Comparison of ENCODE assay signal across 8 cellular contexts in genomic region chr13:112892759-112893569, GRCh38.
DNase-seq lines count a peak whose midpoint lies in the region; ATAC-seq and TF ChIP-seq lines count a peak whose summit lies in the region.

No MANE protein-coding gene starts in this region.

- H3K4me1 ChIP-seq in ES-I3 (ENCODE audit: insufficient read depth, low read length): peaks cover 28% of the 10 kb centered on the region
- peaks cover 38% of the 10 kb centered on the region for H3K4me1 ChIP-seq in HUES48 (ENCODE audit: control insufficient read depth, insufficient read depth, low read length)
- H3K4me1 ChIP-seq in body of pancreas: peaks cover 33% of the 10 kb centered on the region
- H3K4me1 ChIP-seq in testis: peaks cover 6% of the 10 kb centered on the region

- no peaks in the 10 kb centered on the region for H3K36me3 Mint-ChIP-seq in natural killer cell

- ATAC-seq in body of pancreas (peak; percentile 54), natural killer cell (no peak)

- H3K27ac Mint-ChIP-seq in natural killer cell: no peak overlapping the region

- no peak for TF ChIP-seq CTCF in body of pancreas (IDR thresholded peaks at IDR 0.05)
- TF ChIP-seq CTCF in natural killer cell (IDR thresholded peaks at IDR 0.05): no peak
- TF ChIP-seq CTCF in testis (IDR thresholded peaks at IDR 0.05): no peak

- no peaks in the 10 kb centered on the region for H3K36me3 ChIP-seq in ES-I3 (ENCODE audit: insufficient read depth, low read length)
- H3K36me3 ChIP-seq in HUES48 (ENCODE audit: control insufficient read depth, insufficient read depth, low read length): peaks cover 3% of the 10 kb centered on the region; the same call in 1 of the 2 replicates
- no peaks in the 10 kb centered on the region for H3K36me3 ChIP-seq in body of pancreas (replicated peaks in 1 of 2; ENCODE audit: insufficient read depth in 1 of 2, low read depth in 2 of 2)
- no peaks in the 10 kb centered on the region for H3K36me3 ChIP-seq in testis (ENCODE audit: low read depth, missing control alignments)

- 16 to 20% methylated on average over 14 to 24 of the region's 24 CpGs for WGBS in body of pancreas, 2 donors
- 37 to 42% methylated on average over 11 to 24 of the region's 24 CpGs for WGBS in testis, 2 donors

- H3K4me3 Mint-ChIP-seq in natural killer cell: peak overlapping the region; percentile 21

- peaks cover 7 to 20% of the 10 kb centered on the region in 2 donors for H3K4me1 Mint-ChIP-seq in natural killer cell

- peaks cover 11 to 15% of the 10 kb centered on the region in 2 donors for H3K27me3 Mint-ChIP-seq in natural killer cell (ENCODE audit: low read depth in 2 of 2)

- H3K9ac ChIP-seq in ES-I3 (ENCODE audit: low read depth, low read length) (peak overlapping the region; percentile 58; the same call in 1 of the 2 replicates), HUES48 (ENCODE audit: low read depth, low read length) (no peak overlapping the region)

- H3K27me3 ChIP-seq in HUES48 (ENCODE audit: control insufficient read depth, insufficient read depth, low read length) (peaks cover 28% of the 10 kb centered on the region), body of pancreas (no peaks in the 10 kb centered on the region), testis (no peaks in the 10 kb centered on the region)

- TF ChIP-seq POLR2A in body of pancreas (IDR thresholded peaks at IDR 0.05): no peak
- TF ChIP-seq POLR2A in testis (IDR thresholded peaks at IDR 0.05): no peak

- DNase-seq in body of pancreas (peak; percentile 45 to 75 (median 72)), natural killer cell (no peak), NCI-H2171 treated with DMSO at 0.1 percent for 48 hours (lab: John Stamatoyannopoulos, UW) (no peak), GM03348 (ENCODE audit: low spot score) (no peak), testis (no peak)
- no peak for DNase-seq in activated T-cell treated with anti-CD3 and anti-CD28 coated beads, Interleukin-2, amount 50 U/mL, for 1 hour

- intact Hi-C loops in body of pancreas (cut with DNase I): no loop called here
- intact Hi-C loops in natural killer cell (cut with micrococcal nuclease): no loop called here
- intact Hi-C loops in testis (cut with DNase I; ENCODE audit: low total_unique reads): no loop called here

- peak overlapping the region; percentile 87 for H3K27ac ChIP-seq in HUES48 (ENCODE audit: low read depth, low read length)
- peak overlapping the region; percentile 80 to 92 (median 87) for H3K27ac ChIP-seq in body of pancreas
- H3K27ac ChIP-seq in testis: no peak overlapping the region

- H3K4me3 ChIP-seq in HUES48 (ENCODE audit: low read depth, low read length) (peak overlapping the region; percentile 57), body of pancreas (no peak overlapping the region), testis (no peak overlapping the region)

- no peaks in the 10 kb centered on the region for H3K9me3 Mint-ChIP-seq in natural killer cell

- H3K9me3 ChIP-seq in ES-I3 (ENCODE audit: control insufficient read depth, insufficient read depth, low read length) (no peaks in the 10 kb centered on the region), HUES48 (ENCODE audit: control insufficient read depth, insufficient read depth, low read length) (no peaks in the 10 kb centered on the region), body of pancreas (no peaks in the 10 kb centered on the region), testis (no peaks in the 10 kb centered on the region)

Comparison
In these comparisons a context has a peak if more than half of its experiments do, and no peak if none do; other contexts are left out.
1. H3K27ac ChIP-seq: peak in HUES48 (single experiment) and body of pancreas (4 of 4); none in testis (0 of 2).
2. DNase-seq: peak in body of pancreas (4 of 4); none in natural killer cell (single experiment), NCI-H2171 treated with DMSO at 0.1 percent for 48 hours (single experiment), activated T-cell treated with anti-CD3 and anti-CD28 coated beads, Interleukin-2, amount 50 U/mL, for 1 hour (single experiment), GM03348 (single experiment) and testis (single experiment).